16 cellular contexts compared by ENCODE assay signal in genomic region chr12:19846561-19846960, GRCh38.
DNase-seq lines count a peak whose midpoint lies in the region; ATAC-seq, FAIRE-seq and TF ChIP-seq lines count a peak whose summit lies in the region.
"Had no signal": no experiment of that assay in that cellular context is flagged by ENCODE, and none has a peak within 500 bp of the region (broad histone marks: within the 10 kb centered on the region; RNA-seq: fewer than 3 reads in every experiment).

No MANE protein-coding gene starts in this region.

- H3K27me3 ChIP-seq in right atrium auricular region (no peaks in the 10 kb centered on the region), right cardiac atrium (ENCODE audit: control insufficient read depth, insufficient read depth) (no peaks in the 10 kb centered on the region), astrocyte (ENCODE audit: insufficient read depth, low read length) (no peaks in the 10 kb centered on the region), suprapubic skin (no peaks in the 10 kb centered on the region)

- no peaks in the 10 kb centered on the region for H3K79me2 ChIP-seq in astrocyte (ENCODE audit: insufficient read depth, low read length)

- H3K9me3 ChIP-seq in right atrium auricular region, result peaks cover 0 to 14% of the 10 kb centered on the region in 2 donors
- peaks cover 3% of the 10 kb centered on the region for H3K9me3 ChIP-seq in right cardiac atrium (ENCODE audit: control insufficient read depth, low read length)
- no peaks in the 10 kb centered on the region for H3K9me3 ChIP-seq in astrocyte (ENCODE audit: insufficient read depth, low read depth, low read length)
- H3K9me3 ChIP-seq in suprapubic skin, result no peaks in the 10 kb centered on the region

- ATAC-seq in right cardiac atrium (no peak), HG02938 (IDR thresholded peaks at IDR 0.05; ENCODE audit: unreplicated experiment) (no peak), GM21786 (IDR thresholded peaks at IDR 0.05; ENCODE audit: unreplicated experiment) (no peak)
- ATAC-seq: naive thymus-derived CD8-positive, alpha-beta T cell; stimulated activated memory B cell treated with anti-CD40 and anti-IgM and Interleukin-4, amounts not matched to agents 10 μg/mL and 1 μg/mL and 100 μg/mL, for 72 hours had no signal

- H3K9ac ChIP-seq in astrocyte (ENCODE audit: low read length), result peak overlapping the region; percentile 58

- H4K20me1 ChIP-seq in astrocyte (ENCODE audit: insufficient read depth, low read length), result no peaks in the 10 kb centered on the region

- no peak overlapping the region for H2AFZ ChIP-seq in astrocyte (ENCODE audit: low read depth, low read length)

- TF ChIP-seq EP300 in suprapubic skin (IDR thresholded peaks at IDR 0.05), result no peak

- H3K4me1 Mint-ChIP-seq in astrocyte (ENCODE audit: low read depth, unreplicated experiment), result peaks cover 32% of the 10 kb centered on the region
- H3K4me1 Mint-ChIP-seq: stimulated activated memory B cell treated with anti-CD40 and anti-IgM and Interleukin-4, amounts not matched to agents 10 μg/mL and 1 μg/mL and 100 μg/mL, for 72 hours had no signal

- no peak for DNase-seq in right atrium auricular region (ENCODE audit: low spot score)
- DNase-seq in right cardiac atrium, result no peak
- peak; percentile 85 for DNase-seq in astrocyte (ENCODE audit: low read depth)
- peak; percentile 90 for DNase-seq in iris pigment epithelial cell (ENCODE audit: low read depth)
- DNase-seq in stimulated activated CD4-positive, alpha-beta T cell treated with anti-CD3 and anti-CD28 coated beads, Interleukin-4, amount 100 ng/mL, for 4 hours, result no peak
- no peak for DNase-seq in suprapubic skin (ENCODE audit: low spot score in 2 of 2)
- DNase-seq: activated CD4-positive, alpha-beta T cell treated with anti-CD3 and anti-CD28 coated beads, Interleukin-2, amount 50 U/mL, for 1 hour; activated naive CD4-positive, alpha-beta T cell treated with Interleukin-2 at 50 U/mL for 16 hours; effector CD4-positive, alpha-beta T cell; naive thymus-derived CD8-positive, alpha-beta T cell; NCI-H2171 treated with DMSO at 0.1 percent for 48 hours had no signal

- no peaks in the 10 kb centered on the region for H3K36me3 ChIP-seq in right atrium auricular region
- H3K36me3 ChIP-seq in astrocyte (ENCODE audit: insufficient read depth, low read length), result no peaks in the 10 kb centered on the region
- H3K36me3 ChIP-seq in suprapubic skin, result no peaks in the 10 kb centered on the region

- H3K27me3 Mint-ChIP-seq in astrocyte (ENCODE audit: low read depth, unreplicated experiment), result no peaks in the 10 kb centered on the region
- H3K27me3 Mint-ChIP-seq: stimulated activated memory B cell treated with anti-CD40 and anti-IgM and Interleukin-4, amounts not matched to agents 10 μg/mL and 1 μg/mL and 100 μg/mL, for 72 hours had no signal

- H3K27ac Mint-ChIP-seq in astrocyte (ENCODE audit: unreplicated experiment), result peak overlapping the region; percentile 93
- H3K27ac Mint-ChIP-seq: naive thymus-derived CD8-positive, alpha-beta T cell; stimulated activated memory B cell treated with anti-CD40 and anti-IgM and Interleukin-4, amounts not matched to agents 10 μg/mL and 1 μg/mL and 100 μg/mL, for 72 hours had no signal

- no peaks in the 10 kb centered on the region for H3K36me3 Mint-ChIP-seq in astrocyte (ENCODE audit: low read depth, unreplicated experiment)
- H3K36me3 Mint-ChIP-seq: stimulated activated memory B cell treated with anti-CD40 and anti-IgM and Interleukin-4, amounts not matched to agents 10 μg/mL and 1 μg/mL and 100 μg/mL, for 72 hours had no signal

- FAIRE-seq in astrocyte (lab: Jason Lieb, UNC), result peak; percentile 39
- FAIRE-seq: G401.6 had no signal

- H3K27ac ChIP-seq in right atrium auricular region (peak overlapping the region; percentile 79 to 89), right cardiac atrium (ENCODE audit: low read length) (no peak overlapping the region), astrocyte (ENCODE audit: low read depth, low read length) (peak overlapping the region; percentile 67), suprapubic skin (no peak overlapping the region)
- H3K27ac ChIP-seq: SK-N-MC had no signal

- no peak for TF ChIP-seq CTCF in right atrium auricular region (IDR thresholded peaks at IDR 0.05)
- no peak for TF ChIP-seq CTCF in astrocyte (IDR thresholded peaks at IDR 0.05; ENCODE audit: insufficient read depth, low read depth, low read length)
- TF ChIP-seq CTCF in suprapubic skin (IDR thresholded peaks at IDR 0.05), result no peak

- H3K9me3 Mint-ChIP-seq in astrocyte (ENCODE audit: unreplicated experiment), result peaks cover 5% of the 10 kb centered on the region

- H3K4me1 ChIP-seq in right atrium auricular region, result peaks cover 0 to 28% of the 10 kb centered on the region in 2 donors
- no peaks in the 10 kb centered on the region for H3K4me1 ChIP-seq in right cardiac atrium (ENCODE audit: control insufficient read depth, insufficient read depth, low read length)
- H3K4me1 ChIP-seq in astrocyte (ENCODE audit: insufficient read depth, low read length), result peaks cover 13% of the 10 kb centered on the region
- H3K4me1 ChIP-seq in suprapubic skin, result no peaks in the 10 kb centered on the region

- WGBS in right cardiac atrium, result 26% methylated on average over 3 of the region's 3 CpGs
- 36% methylated on average over 3 of the region's 3 CpGs for WGBS in suprapubic skin

- peak overlapping the region; percentile 52 for H3K4me2 ChIP-seq in astrocyte (ENCODE audit: low read length)

- H3K4me3 ChIP-seq in right atrium auricular region (no peak overlapping the region), right cardiac atrium (ENCODE audit: low read length) (no peak overlapping the region), astrocyte (ENCODE audit: insufficient read depth, low read depth, low read length) (no peak overlapping the region), suprapubic skin (no peak overlapping the region)
- H3K4me3 ChIP-seq: SK-N-MC had no signal

- intact Hi-C loops in right cardiac atrium (cut with DNase I), result no loop called here

- no peak for TF ChIP-seq POLR2A in suprapubic skin (IDR thresholded peaks at IDR 0.05)

- H3K4me3 Mint-ChIP-seq in astrocyte (ENCODE audit: unreplicated experiment), result no peak overlapping the region
- H3K4me3 Mint-ChIP-seq: stimulated activated memory B cell treated with anti-CD40 and anti-IgM and Interleukin-4, amounts not matched to agents 10 μg/mL and 1 μg/mL and 100 μg/mL, for 72 hours had no signal

Comparison
In these comparisons a context has a peak if more than half of its experiments do, and no peak if none do; other contexts are left out.
1. H3K27ac ChIP-seq: peak in right atrium auricular region (2 of 2) and astrocyte (single experiment); none in right cardiac atrium (single experiment) and suprapubic skin (single experiment).
2. DNase-seq: peak in astrocyte (single experiment) and iris pigment epithelial cell (single experiment); none in right atrium auricular region (single experiment), right cardiac atrium (0 of 3), stimulated activated CD4-positive, alpha-beta T cell treated with anti-CD3 and anti-CD28 coated beads, Interleukin-4, amount 100 ng/mL, for 4 hours (0 of 2) and suprapubic skin (0 of 2).